In genomic region chr20:46831633-46832011, GRCh38 we compare ENCODE assay signal across 20 cellular contexts.
DNase-seq lines count a peak whose midpoint lies in the region; ATAC-seq, FAIRE-seq and TF ChIP-seq lines count a peak whose summit lies in the region.
"Had no signal": no experiment of that assay in that cellular context is flagged by ENCODE, and none has a peak within 500 bp of the region (broad histone marks: within the 10 kb centered on the region; RNA-seq: fewer than 3 reads in every experiment).

No MANE protein-coding gene starts in this region.

- BruUV-seq in GM12878 (replicated peaks; lab: Mats Ljungman, UMichigan) = no TSS peak

- peaks cover 0 to 8% (median 1%) of the 10 kb centered on the region in 11 donors for H3K9me3 Mint-ChIP-seq in naive thymus-derived CD4-positive, alpha-beta T cell
- H3K9me3 Mint-ChIP-seq: CD4-positive, alpha-beta T cell had no signal

- RAD21 ChIA-PET in GM12878 (lab: Charles Lee; ENCODE audit: unreplicated experiment) = no interaction called here

- H3K27ac ChIP-seq in GM12878 (ENCODE audit: control insufficient read depth, insufficient read depth) = no peak overlapping the region
- no peak overlapping the region for H3K27ac ChIP-seq in naive thymus-derived CD4-positive, alpha-beta T cell (ENCODE audit: low read depth, low read length)
- H3K27ac ChIP-seq: HL-60 had no signal

- no peak for TF ChIP-seq CTCF in GM06990 (IDR thresholded peaks at IDR 0.05; ENCODE audit: insufficient read depth, low read length, poor library complexity, severe bottlenecking)
- no peak for TF ChIP-seq CTCF in GM12865 (IDR thresholded peaks at IDR 0.05; ENCODE audit: insufficient read depth, low read depth, low read length, missing control alignments)
- TF ChIP-seq CTCF in GM12878 (IDR thresholded peaks at IDR 0.05 in 2 of 3, conservative IDR thresholded peaks at IDR 0.05 in 1 of 3; ENCODE audit: control insufficient read depth in 2 of 3, extremely low read depth in 1 of 3, insufficient read depth in 1 of 3, low read depth in 3 of 3, low read length in 3 of 3) = no peak

- H3K4me3 ChIP-seq in GM06990 (replicated peaks; ENCODE audit: low read depth, low read length) = no peak overlapping the region
- H3K4me3 ChIP-seq in GM12865 (ENCODE audit: low read depth, low read length) = no peak overlapping the region
- no peak overlapping the region for H3K4me3 ChIP-seq in MG63
- H3K4me3 ChIP-seq in GM12878 = no peak overlapping the region
- no peak overlapping the region for H3K4me3 ChIP-seq in naive thymus-derived CD4-positive, alpha-beta T cell (ENCODE audit: low read length)
- H3K4me3 ChIP-seq: HAP-1, K562 had no signal

- no peaks in the 10 kb centered on the region for H3K4me1 ChIP-seq in GM12878 (ENCODE audit: control insufficient read depth, insufficient read depth, low read length)
- no peaks in the 10 kb centered on the region for H3K4me1 ChIP-seq in naive thymus-derived CD4-positive, alpha-beta T cell (ENCODE audit: control insufficient read depth in 2 of 2, insufficient read depth in 2 of 2, low read length in 2 of 2)
- H3K4me1 ChIP-seq: BE2C, Caco-2, HAP-1 had no signal

- WGBS in GM12878 (ENCODE audit: insufficient coverage, insufficient replicate concordance, low lambda C conversion rate, missing lambda C conversion rate) = 0% methylated on average over 2 of the region's 2 CpGs

- H3K4me2 ChIP-seq in GM12878 (ENCODE audit: control insufficient read depth, insufficient read depth) = no peak overlapping the region

- DNase-seq in GM06990 (ENCODE audit: extremely low read depth, insufficient read length) (peak; percentile 26), GM12865 (ENCODE audit: low read depth) (peak; percentile 62), MG63 (peak; percentile 53), GM12878 (ENCODE audit: low read depth, low spot score) (no peak), HEK293T (ENCODE audit: extremely low spot score) (no peak), CD1c-positive myeloid dendritic cell (ENCODE audit: extremely low spot score) (no peak)
- no peak for DNase-seq in activated naive CD4-positive, alpha-beta T cell treated with Interleukin-2 at 50 U/mL for 16 hours
- DNase-seq in naive thymus-derived CD4-positive, alpha-beta T cell = no peak
- DNase-seq: ACHN; BE2C; C1 segment of cervical spinal cord; Caco-2; CD4-positive, alpha-beta T cell; GDM1 had no signal

- POLR2A ChIA-PET in GM12878 (lab: Charles Lee) (no interaction called here), HEK293T (lab: Yijun Ruan, JAX) (no interaction called here)
- POLR2A ChIA-PET in naive thymus-derived CD4-positive, alpha-beta T cell (lab: Charles Lee) = no interaction called here

- no peak for FAIRE-seq in GM12878 (lab: Jason Lieb, UNC)
- FAIRE-seq: A204.1, D721Med, GM18507, K562 had no signal

- H3K27me3 ChIP-seq in GM06990 (replicated peaks; ENCODE audit: control insufficient read depth, insufficient read depth, low read length) = no peaks in the 10 kb centered on the region
- no peaks in the 10 kb centered on the region for H3K27me3 ChIP-seq in MG63
- H3K27me3 ChIP-seq in GM12878 (replicated peaks in 1 of 2; ENCODE audit: control insufficient read depth in 2 of 2, insufficient read depth in 2 of 2, low read length in 1 of 2) = no peaks in the 10 kb centered on the region
- H3K27me3 ChIP-seq in naive thymus-derived CD4-positive, alpha-beta T cell (ENCODE audit: control insufficient read depth in 2 of 2, insufficient read depth in 2 of 2, low read length in 2 of 2) = no peaks in the 10 kb centered on the region

- CTCF ChIA-PET in GM12878 (lab: Yijun Ruan, JAX) = no interaction called here
- CTCF ChIA-PET in HEK293T (lab: Yijun Ruan, JAX) = no interaction called here
- CTCF ChIA-PET in naive thymus-derived CD4-positive, alpha-beta T cell (lab: Charles Lee) = no interaction called here

- no peaks in the 10 kb centered on the region for H3K4me1 Mint-ChIP-seq in naive thymus-derived CD4-positive, alpha-beta T cell

- intact Hi-C loops in GM12878 (cut with micrococcal nuclease; ENCODE audit: unreplicated experiment) = no loop called here
- intact Hi-C loops in naive thymus-derived CD4-positive, alpha-beta T cell (cut with micrococcal nuclease) = no loop called here

- no peak overlapping the region for H3K27ac Mint-ChIP-seq in naive thymus-derived CD4-positive, alpha-beta T cell
- H3K27ac Mint-ChIP-seq: CD4-positive, alpha-beta T cell had no signal

- H3K79me2 ChIP-seq in GM12878 (ENCODE audit: control insufficient read depth, insufficient read depth, low read length) = no peaks in the 10 kb centered on the region

- peak; percentile 58 for ATAC-seq in GM12878
- ATAC-seq in naive thymus-derived CD4-positive, alpha-beta T cell = no peak
- ATAC-seq: K562 had no signal

- peaks cover 0 to 4% (median 0%) of the 10 kb centered on the region in 5 donors for H3K36me3 Mint-ChIP-seq in naive thymus-derived CD4-positive, alpha-beta T cell

- H3K9ac ChIP-seq in GM12878 (ENCODE audit: control insufficient read depth, insufficient read depth, low read length) = no peak overlapping the region

- TF ChIP-seq POLR2A in GM12878 (IDR thresholded peaks at IDR 0.05; ENCODE audit: low read depth, low read length) = no peak

- TF ChIP-seq RAD21 in GM12878 (IDR thresholded peaks at IDR 0.05; ENCODE audit: insufficient read depth, low read depth, low read length) = no peak

- in situ Hi-C loops in GM12878 (cut with MboI) = no loop called here

- no peak overlapping the region for H2AFZ ChIP-seq in GM12878 (ENCODE audit: control insufficient read depth, low read depth, low read length)

- peaks cover 9% of the 10 kb centered on the region for H3K9me3 ChIP-seq in MG63
- no peaks in the 10 kb centered on the region for H3K9me3 ChIP-seq in GM12878 (replicated peaks; ENCODE audit: control insufficient read depth, insufficient read depth, low read length)
- no peaks in the 10 kb centered on the region for H3K9me3 ChIP-seq in naive thymus-derived CD4-positive, alpha-beta T cell (ENCODE audit: control insufficient read depth in 2 of 3, low read length in 3 of 3)
- H3K9me3 ChIP-seq: BE2C, HAP-1 had no signal

- peaks cover 3 to 44% (median 34%) of the 10 kb centered on the region in 5 donors for H3K27me3 Mint-ChIP-seq in naive thymus-derived CD4-positive, alpha-beta T cell

- TF ChIP-seq EP300 in GM12878 (IDR thresholded peaks at IDR 0.05; ENCODE audit: borderline replicate concordance in 1 of 2, control insufficient read depth in 1 of 2, low read depth in 2 of 2, low read length in 2 of 2) = no peak

- no peaks in the 10 kb centered on the region for H3K36me3 ChIP-seq in GM06990 (ENCODE audit: control insufficient read depth, insufficient read depth, low read length)
- H3K36me3 ChIP-seq in MG63 = no peaks in the 10 kb centered on the region
- no peaks in the 10 kb centered on the region for H3K36me3 ChIP-seq in GM12878 (ENCODE audit: control insufficient read depth in 2 of 2, insufficient read depth in 2 of 2, low read length in 1 of 2)
- no peaks in the 10 kb centered on the region for H3K36me3 ChIP-seq in naive thymus-derived CD4-positive, alpha-beta T cell (ENCODE audit: control insufficient read depth in 2 of 3, insufficient read depth in 3 of 3, low read length in 3 of 3)
- H3K36me3 ChIP-seq: BE2C, HAP-1 had no signal

- no peak overlapping the region for H3K4me3 Mint-ChIP-seq in naive thymus-derived CD4-positive, alpha-beta T cell
- H3K4me3 Mint-ChIP-seq: CD4-positive, alpha-beta T cell had no signal

- H4K20me1 ChIP-seq in GM12878 (ENCODE audit: control insufficient read depth, insufficient read depth) = no peaks in the 10 kb centered on the region

- SMC1A ChIA-PET in GM12878 (lab: Charles Lee; ENCODE audit: uncharacterized antibody, unreplicated experiment) = no interaction called here

TF ChIP-seq in GM12878, 131 proteins besides CTCF, POLR2A, EP300 and RAD21 (continues in another document):
- TF ChIP-seq TAF1 (IDR thresholded peaks at IDR 0.05; ENCODE audit: borderline replicate concordance, low read depth, low read length) (no peak), PBX3 (IDR thresholded peaks at IDR 0.05; ENCODE audit: insufficient replicate concordance, low read depth, low read length) (no peak), IKZF2 (IDR thresholded peaks at IDR 0.05) (no peak)

TF ChIP-seq in HEK293T, 16 proteins besides CTCF, POLR2A, EP300 and RAD21:
- TF ChIP-seq TARDBP (IDR thresholded peaks at IDR 0.05) (no peak), FOXM1 (IDR thresholded peaks at IDR 0.05; ENCODE audit: borderline replicate concordance) (no peak), BHLHE40 (IDR thresholded peaks at IDR 0.05; ENCODE audit: borderline replicate concordance) (no peak), NFRKB (IDR thresholded peaks at IDR 0.05) (no peak), FOXA1 (IDR thresholded peaks at IDR 0.05) (no peak), ELF4 (IDR thresholded peaks at IDR 0.05) (no peak), LEF1 (IDR thresholded peaks at IDR 0.05; ENCODE audit: borderline replicate concordance) (no peak), SUZ12 (IDR thresholded peaks at IDR 0.05) (no peak), PKNOX1 (IDR thresholded peaks at IDR 0.05) (no peak), SP1 (IDR thresholded peaks at IDR 0.05) (no peak), L3MBTL2 (conservative IDR thresholded peaks at IDR 0.05) (no peak)

Comparison
In these comparisons a context has a peak if more than half of its experiments do, and no peak if none do; other contexts are left out.
1. DNase-seq: peak in GM06990 (single experiment), GM12865 (single experiment) and MG63 (single experiment); none in GM12878 (single experiment), activated naive CD4-positive, alpha-beta T cell treated with Interleukin-2 at 50 U/mL for 16 hours (single experiment), HEK293T (single experiment), CD1c-positive myeloid dendritic cell (single experiment) and naive thymus-derived CD4-positive, alpha-beta T cell (0 of 9).